ENCODE assay signal across 1 cellular context in genomic region chr3:129539201-129539600, GRCh38.
TF ChIP-seq lines count a peak whose summit lies in the region.

No MANE protein-coding gene starts in this region.

TF ChIP-seq in H1, 55 proteins besides CTCF, POLR2A, EP300 and RAD21:
- no peak for TF ChIP-seq RBBP5 (IDR thresholded peaks at IDR 0.05; ENCODE audit: borderline replicate concordance, low read depth, low read length)
- no peak for TF ChIP-seq GABPA (IDR thresholded peaks at IDR 0.05; ENCODE audit: borderline replicate concordance, insufficient read depth, low read length)
- no peak for TF ChIP-seq CBX8 (IDR thresholded peaks at IDR 0.05; ENCODE audit: borderline replicate concordance, low read depth, low read length)
- TF ChIP-seq ASH2L (IDR thresholded peaks at IDR 0.05; ENCODE audit: low read length): no peak
- no peak for TF ChIP-seq CHD7 (IDR thresholded peaks at IDR 0.05; ENCODE audit: insufficient replicate concordance, low read length)
- no peak for TF ChIP-seq E2F6 (IDR thresholded peaks at IDR 0.05)
- no peak for TF ChIP-seq NANOG (IDR thresholded peaks at IDR 0.05; ENCODE audit: insufficient read depth, low read depth, low read length, poor library complexity, severe bottlenecking)
- no peak for TF ChIP-seq YY1 (IDR thresholded peaks at IDR 0.05; ENCODE audit: low read depth, low read length)
- TF ChIP-seq ZNF274 (IDR thresholded peaks at IDR 0.05; ENCODE audit: borderline replicate concordance, extremely low read depth, low read length): no peak
- TF ChIP-seq SUZ12 (IDR thresholded peaks at IDR 0.05; ENCODE audit: low read length): no peak
- no peak for TF ChIP-seq BACH1 (IDR thresholded peaks at IDR 0.05; ENCODE audit: low read length)
- TF ChIP-seq JUN (IDR thresholded peaks at IDR 0.05; ENCODE audit: low read depth, low read length): no peak
- TF ChIP-seq ATF2 (IDR thresholded peaks at IDR 0.05; ENCODE audit: low read length): no peak
- TF ChIP-seq MAFK (IDR thresholded peaks at IDR 0.05; ENCODE audit: low read depth, low read length): no peak
